12 cellular contexts compared by ENCODE assay signal in genomic region chr15:63371297-63371918, GRCh38. TPM values are rescaled to one million over a fixed set of nuclear protein-coding genes. Genes with fewer than 3 reads are reported as not detected.
DNase-seq lines count a peak whose midpoint lies in the region; ATAC-seq and TF ChIP-seq lines count a peak whose summit lies in the region.
"Had no signal": no experiment of that assay in that cellular context is flagged by ENCODE, and none has a peak within 500 bp of the region (broad histone marks: within the 10 kb centered on the region; RNA-seq: fewer than 3 reads in every experiment).

No MANE protein-coding gene starts in this region.

- H3K27me3 Mint-ChIP-seq in activated CD4-positive, alpha-beta T cell treated with anti-CD3 and anti-CD28 coated beads, Interleukin-2, amount 10 ng/mL, durations not matched to agents 24 days and 14 days, result no peaks in the 10 kb centered on the region
- no peaks in the 10 kb centered on the region for H3K27me3 Mint-ChIP-seq in brain
- peaks cover 2 to 3% (median 2%) of the 10 kb centered on the region in 3 donors for H3K27me3 Mint-ChIP-seq in CD14-positive monocyte (ENCODE audit: low read depth in 3 of 3)

- H3K27ac Mint-ChIP-seq in activated CD4-positive, alpha-beta T cell treated with anti-CD3 and anti-CD28 coated beads, Interleukin-2, amount 10 ng/mL, durations not matched to agents 24 days and 14 days, result peak overlapping the region; percentile 84
- peak overlapping the region in 3 of 5 experiments; percentile 6 to 89 (median 85) for H3K27ac Mint-ChIP-seq in brain
- H3K27ac Mint-ChIP-seq in CD14-positive monocyte, result no peak overlapping the region

- no peak overlapping the region for H3K4me3 Mint-ChIP-seq in activated CD4-positive, alpha-beta T cell treated with anti-CD3 and anti-CD28 coated beads, Interleukin-2, amount 10 ng/mL, durations not matched to agents 24 days and 14 days
- H3K4me3 Mint-ChIP-seq in brain, result no peak overlapping the region
- H3K4me3 Mint-ChIP-seq in CD14-positive monocyte, result no peak overlapping the region

- no peaks in the 10 kb centered on the region for H3K9me3 Mint-ChIP-seq in activated CD4-positive, alpha-beta T cell treated with anti-CD3 and anti-CD28 coated beads, Interleukin-2, amount 10 ng/mL, durations not matched to agents 24 days and 14 days
- no peaks in the 10 kb centered on the region for H3K9me3 Mint-ChIP-seq in brain
- peaks cover 0 to 2% (median 0%) of the 10 kb centered on the region in 7 donors for H3K9me3 Mint-ChIP-seq in CD14-positive monocyte

- no peak for TF ChIP-seq CTCF in brain (conservative IDR thresholded peaks at IDR 0.05)
- no peak for TF ChIP-seq CTCF in left lung (IDR thresholded peaks at IDR 0.05)
- no peak for TF ChIP-seq CTCF in uterus (IDR thresholded peaks at IDR 0.05)
- no peak for TF ChIP-seq CTCF in CD14-positive monocyte (IDR thresholded peaks at IDR 0.05)

- no peaks in the 10 kb centered on the region for H3K36me3 Mint-ChIP-seq in activated CD4-positive, alpha-beta T cell treated with anti-CD3 and anti-CD28 coated beads, Interleukin-2, amount 10 ng/mL, durations not matched to agents 24 days and 14 days (ENCODE audit: low read depth)
- H3K36me3 Mint-ChIP-seq in brain (no peaks in the 10 kb centered on the region), CD14-positive monocyte (no peaks in the 10 kb centered on the region)

- H3K4me3 ChIP-seq in left lung, result no peak overlapping the region
- H3K4me3 ChIP-seq in uterus, result no peak overlapping the region

- intact Hi-C loops in activated CD4-positive, alpha-beta T cell treated with anti-CD3 and anti-CD28 coated beads, Interleukin-2, amount 10 ng/mL, durations not matched to agents 24 days and 14 days (cut with micrococcal nuclease), result loop anchor here (5.0 kb wide), 1 partner anchor 179 kb away; no protein-coding TSS in a partner anchor
- intact Hi-C loops in left lung (cut with DNase I), result no loop called here
- intact Hi-C loops in uterus (cut with DNase I; ENCODE audit: low total_unique reads), result no loop called here
- intact Hi-C loops in CD14-positive monocyte (cut with micrococcal nuclease), result no loop called here

- ATAC-seq in left lung (peak; percentile 25), GM19397 (IDR thresholded peaks at IDR 0.05; ENCODE audit: unreplicated experiment) (no peak)
- ATAC-seq: left colon had no signal

- H3K27me3 ChIP-seq in left lung (no peaks in the 10 kb centered on the region), uterus (no peaks in the 10 kb centered on the region)

- no peak for TF ChIP-seq POLR2A in uterus (IDR thresholded peaks at IDR 0.05)

- peaks cover 51% of the 10 kb centered on the region for H3K4me1 Mint-ChIP-seq in activated CD4-positive, alpha-beta T cell treated with anti-CD3 and anti-CD28 coated beads, Interleukin-2, amount 10 ng/mL, durations not matched to agents 24 days and 14 days
- H3K4me1 Mint-ChIP-seq in brain (peaks cover 53% of the 10 kb centered on the region), CD14-positive monocyte (peaks cover 29% of the 10 kb centered on the region)

- H3K27ac ChIP-seq in left lung (peak overlapping the region; percentile 4 to 73), uterus (peak overlapping the region; percentile 67 to 76)
- H3K27ac ChIP-seq: HL-60 had no signal

- H3K4me1 ChIP-seq in left lung (peaks cover 8 to 40% of the 10 kb centered on the region in 2 donors), uterus (peaks cover 7 to 15% of the 10 kb centered on the region in 2 donors)

- H3K36me3 ChIP-seq in left lung (no peaks in the 10 kb centered on the region), uterus (no peaks in the 10 kb centered on the region)

- no peak for DNase-seq in activated CD4-positive, alpha-beta T cell treated with anti-CD3 and anti-CD28 coated beads, Interleukin-2, amount 10 ng/mL, durations not matched to agents 24 days and 14 days
- DNase-seq in activated CD4-positive, alpha-beta T cell treated with anti-CD3 and anti-CD28 coated beads for 1 hour, result no peak
- DNase-seq in left lung (no peak), uterus (peak; percentile 33 to 40), CD14-positive monocyte (ENCODE audit: low spot score) (no peak), D341Med (ENCODE audit: low spot score) (no peak)
- DNase-seq: activated CD4-positive, CD25-positive, alpha-beta regulatory T cell; AML-193; left colon had no signal

- H3K9me3 ChIP-seq in left lung, result no peaks in the 10 kb centered on the region
- no peaks in the 10 kb centered on the region for H3K9me3 ChIP-seq in uterus

RNA-seq across cellular contexts. Expression of gene CA12, which starts 10.2 kb away (rescaled TPM):
- total RNA-seq in activated CD4-positive, alpha-beta T cell treated with anti-CD3 and anti-CD28 coated beads, Interleukin-2, amount 10 ng/mL, durations not matched to agents 24 days and 14 days, result 0.43 and 0.63 TPM in 2 replicates
- polyA plus RNA-seq in brain (ENCODE audit: insufficient read depth, low read depth, low replicate concordance), result 0.68 TPM
- 10 to 100 TPM; 12.2 to 20.5 TPM for total RNA-seq in left lung
- total RNA-seq in uterus, result 10 to 100 TPM in 1 of 4 donors, 1 to 10 TPM in 2, under 1 TPM in 1; 0.29 to 11.8 (median 8.0) TPM
- polyA plus RNA-seq in CD14-positive monocyte, result not detected

Comparison
In these comparisons a context has a peak if more than half of its experiments do, and no peak if none do; other contexts are left out.
1. DNase-seq: peak in uterus (2 of 2); none in activated CD4-positive, alpha-beta T cell treated with anti-CD3 and anti-CD28 coated beads, Interleukin-2, amount 10 ng/mL, durations not matched to agents 24 days and 14 days (single experiment), activated CD4-positive, alpha-beta T cell treated with anti-CD3 and anti-CD28 coated beads for 1 hour (single experiment), left lung (0 of 2), CD14-positive monocyte (single experiment) and D341Med (single experiment).
2. H3K27ac Mint-ChIP-seq: peak in activated CD4-positive, alpha-beta T cell treated with anti-CD3 and anti-CD28 coated beads, Interleukin-2, amount 10 ng/mL, durations not matched to agents 24 days and 14 days (single experiment) and brain (3 of 5); none in CD14-positive monocyte (0 of 7).